Comparison of ENCODE assay signal across 9 cellular contexts in genomic region chr10:79221110-79222051, GRCh38.
A peak's percentile ranks its signal among the peaks of the same experiment; 100 is the strongest.
DNase-seq lines count a peak whose midpoint lies in the region; ATAC-seq, FAIRE-seq and TF ChIP-seq lines count a peak whose summit lies in the region.
"Had no signal": no experiment of that assay in that cellular context is flagged by ENCODE, and none has a peak within 500 bp of the region (broad histone marks: within the 10 kb centered on the region; RNA-seq: fewer than 3 reads in every experiment).

No MANE protein-coding gene starts in this region.

- no peak overlapping the region for H2AFZ ChIP-seq in keratinocyte (ENCODE audit: control insufficient read depth, low read length)

- peaks cover 11% of the 10 kb centered on the region for H3K4me1 ChIP-seq in keratinocyte (ENCODE audit: control insufficient read depth, extremely low read depth, insufficient read depth, low read length)

- H3K27ac ChIP-seq in keratinocyte (ENCODE audit: control insufficient read depth, insufficient read depth, low read length): peak overlapping the region; percentile 20

- H3K9me1 ChIP-seq in keratinocyte (ENCODE audit: control insufficient read depth, extremely low read depth, insufficient read depth, low read length): no peaks in the 10 kb centered on the region

- no peaks in the 10 kb centered on the region for H4K20me1 ChIP-seq in keratinocyte (ENCODE audit: control insufficient read depth, extremely low read depth, insufficient read depth, low read length)

- peak overlapping the region; percentile 2 for H3K4me2 ChIP-seq in keratinocyte (ENCODE audit: control insufficient read depth, extremely low read depth, insufficient read depth, low read depth, low read length)

- dilution Hi-C loops in keratinocyte (cut with MboI; ENCODE audit: extremely low pct_ligation_motif_present, low sequenced_read_pairs): no loop called here

- TF ChIP-seq CTCF in choroid plexus epithelial cell (conservative IDR thresholded peaks at IDR 0.05; ENCODE audit: low read depth, low read length) (peak; percentile 5), keratinocyte (optimal IDR thresholded peaks at IDR 0.05 in 1 of 3, IDR thresholded peaks at IDR 0.05 in 1 of 3, conservative IDR thresholded peaks at IDR 0.05 in 1 of 3; ENCODE audit: extremely low read depth in 1 of 3, insufficient read depth in 2 of 3, low read length in 3 of 3) (no peak)

- DNase-seq in NCI-H1092 treated with DMSO at 0.1 percent for 48 hours (lab: John Stamatoyannopoulos, UW): peak; percentile 72
- peak; percentile 89 for DNase-seq in choroid plexus epithelial cell (ENCODE audit: low read depth)
- DNase-seq in keratinocyte (ENCODE audit: low read depth, low spot score): peak; percentile 73
- peak; percentile 95 for DNase-seq in skeletal muscle cell (ENCODE audit: low read depth)
- DNase-seq in DMS114 treated with DMSO at 0.1 percent for 48 hours (lab: John Stamatoyannopoulos, UW; ENCODE audit: unreplicated experiment): no peak
- DNase-seq in GOT3 (lab: John Stamatoyannopoulos, UW): no peak
- DNase-seq in DMS79 treated with DMSO at 0.1 percent for 48 hours (lab: John Stamatoyannopoulos, UW): no peak

- peaks cover 3 to 9% of the 10 kb centered on the region in 2 experiments for H3K36me3 ChIP-seq in keratinocyte (ENCODE audit: control insufficient read depth in 2 of 2, extremely low read depth in 1 of 2, insufficient read depth in 2 of 2, low read length in 2 of 2)

- no peaks in the 10 kb centered on the region for H3K79me2 ChIP-seq in keratinocyte (ENCODE audit: control insufficient read depth, insufficient read depth, low read length)

- H3K27me3 ChIP-seq in keratinocyte (ENCODE audit: control insufficient read depth, extremely low read depth, insufficient read depth, low read length): no peaks in the 10 kb centered on the region

- no peaks in the 10 kb centered on the region for H3K9me3 ChIP-seq in keratinocyte (ENCODE audit: control insufficient read depth, low read depth, low read length)

- peak overlapping the region; percentile 56 for H3K9ac ChIP-seq in keratinocyte (ENCODE audit: control insufficient read depth, extremely low read depth, insufficient read depth, low read length)

- H3K4me3 ChIP-seq in choroid plexus epithelial cell (ENCODE audit: low read depth, low read length): no peak overlapping the region
- no peak overlapping the region for H3K4me3 ChIP-seq in keratinocyte (ENCODE audit: control insufficient read depth in 2 of 3, extremely low read depth in 1 of 3, insufficient read depth in 2 of 3, low read depth in 1 of 3, low read length in 3 of 3)
- no peak overlapping the region for H3K4me3 ChIP-seq in skeletal muscle cell (ENCODE audit: low read depth, low read length)

- ATAC-seq in HG02885 (IDR thresholded peaks at IDR 0.05; ENCODE audit: poor library complexity, unreplicated experiment): no peak

- no peak for FAIRE-seq in keratinocyte (lab: Jason Lieb, UNC)
- FAIRE-seq: endometrium had no signal

Comparison
In these comparisons a context has a peak if more than half of its experiments do, and no peak if none do; other contexts are left out.
1. DNase-seq: peak in NCI-H1092 treated with DMSO at 0.1 percent for 48 hours (single experiment), choroid plexus epithelial cell (single experiment), keratinocyte (single experiment) and skeletal muscle cell (single experiment); none in DMS114 treated with DMSO at 0.1 percent for 48 hours (single experiment), GOT3 (single experiment) and DMS79 treated with DMSO at 0.1 percent for 48 hours (single experiment).